21 cellular contexts compared by ENCODE assay signal in the genomic region with DNA sequence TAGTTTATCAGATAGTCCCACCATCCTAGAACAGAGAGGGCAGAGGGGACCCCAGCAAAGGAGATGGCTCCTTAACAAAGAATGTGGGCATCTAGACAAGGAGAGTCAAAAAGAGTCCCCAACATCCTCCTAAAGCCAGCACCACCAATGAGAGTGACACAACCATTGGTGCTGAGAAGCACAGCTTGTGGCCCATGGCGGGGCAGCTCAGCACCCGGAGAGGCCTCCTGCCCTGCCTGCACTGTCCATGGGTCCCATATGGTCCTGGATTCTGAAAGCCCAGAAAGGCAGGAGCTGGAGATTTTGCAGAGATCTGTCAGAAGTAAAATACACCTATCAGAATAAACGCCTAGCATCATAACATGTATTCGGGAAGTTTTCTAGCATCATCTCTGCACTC.
"Had no signal": no experiment of that assay in that cellular context is flagged by ENCODE, and none has a peak within 500 bp of the region (broad histone marks: within the 10 kb centered on the region; RNA-seq: fewer than 3 reads in every experiment).

No MANE protein-coding gene starts in this region.

- H2AFZ ChIP-seq: hepatocyte had no signal

- H3K36me3 ChIP-seq: gastroesophageal sphincter, ovary, sigmoid colon, thyroid gland had no signal

- FAIRE-seq: colon, TTC549 had no signal

- H3K27ac Mint-ChIP-seq: activated CD8-positive, alpha-beta memory T cell treated with anti-CD3 and anti-CD28 coated beads, Interleukin-2, amount 10 ng/mL, durations not matched to agents 7 days and 5 days; activated naive CD4-positive, alpha-beta T cell treated with anti-CD3 and anti-CD28 coated beads for 36 hours; activated T-cell treated with anti-CD3 and anti-CD28 coated beads, Interleukin-2, amount 50 U/mL, for 24 hours; brain; T-helper 2 cell treated with Interferon-gamma antibody and Interleukin-4, amounts not matched to agents 5 μg/mL and 100 μg/mL, for 36 hours had no signal

- H3K36me3 Mint-ChIP-seq: activated CD8-positive, alpha-beta memory T cell treated with anti-CD3 and anti-CD28 coated beads, Interleukin-2, amount 10 ng/mL, durations not matched to agents 7 days and 5 days; brain had no signal

- H3K9me3 Mint-ChIP-seq: activated naive CD4-positive, alpha-beta T cell treated with anti-CD3 and anti-CD28 coated beads for 36 hours; activated T-cell treated with anti-CD3 and anti-CD28 coated beads, Interleukin-2, amount 50 U/mL, for 24 hours; neural crest cell; T-helper 2 cell treated with Interferon-gamma antibody and Interleukin-4, amounts not matched to agents 5 μg/mL and 100 μg/mL, for 36 hours had no signal

- H3K27me3 ChIP-seq: gastroesophageal sphincter, hepatocyte, ovary, sigmoid colon, thyroid gland had no signal

- H3K9me3 ChIP-seq: gastroesophageal sphincter, ovary, sigmoid colon, SK-N-SH, thyroid gland had no signal

- DNase-seq: activated CD4-positive, alpha-beta T cell treated with anti-CD3 and anti-CD28 coated beads, Interleukin-2, amount 50 U/mL, for 4 hours; activated naive CD4-positive, alpha-beta T cell treated with anti-CD3 and anti-CD28 coated beads for 36 hours; activated T-cell treated with anti-CD3 and anti-CD28 coated beads, Interleukin-2, amount 50 U/mL, for 24 hours; central memory CD4-positive, alpha-beta T cell; left colon; ovary; SHP77; sigmoid colon; SK-N-SH; stimulated activated CD4-positive, alpha-beta T cell treated with anti-CD3 and anti-CD28 coated beads, Interleukin-1b, Interleukin-23, amount 100 ng/mL, for 48 hours; stimulated activated CD8-positive, alpha-beta memory T cell treated with anti-CD3 and anti-CD28 coated beads, Interleukin-4, amount 100 ng/mL, for 48 hours; stimulated activated naive CD4-positive, alpha-beta T cell; thyroid gland had no signal

- H3K4me3 Mint-ChIP-seq: activated CD8-positive, alpha-beta memory T cell treated with anti-CD3 and anti-CD28 coated beads, Interleukin-2, amount 10 ng/mL, durations not matched to agents 7 days and 5 days; activated naive CD4-positive, alpha-beta T cell treated with anti-CD3 and anti-CD28 coated beads for 36 hours; activated T-cell treated with anti-CD3 and anti-CD28 coated beads, Interleukin-2, amount 50 U/mL, for 24 hours; brain; neural crest cell; T-helper 2 cell treated with Interferon-gamma antibody and Interleukin-4, amounts not matched to agents 5 μg/mL and 100 μg/mL, for 36 hours had no signal

- H3K4me3 ChIP-seq: gastroesophageal sphincter, hepatocyte, ovary, sigmoid colon, thyroid gland had no signal

- H3K4me2 ChIP-seq: hepatocyte, SK-N-SH had no signal

- H3K4me1 Mint-ChIP-seq: brain had no signal

- H3K9ac ChIP-seq: SK-N-SH had no signal

- H3K27ac ChIP-seq: hepatocyte, sigmoid colon, thyroid gland had no signal
